In genomic region chr5:136132557-136133415, GRCh38 we compare ENCODE assay signal across 8 cellular contexts. TPM values are rescaled to one million over a fixed set of nuclear protein-coding genes. Genes with fewer than 3 reads are reported as not detected.
A peak's percentile ranks its signal among the peaks of the same experiment; 100 is the strongest.
DNase-seq lines count a peak whose midpoint lies in the region; ATAC-seq, FAIRE-seq and TF ChIP-seq lines count a peak whose summit lies in the region.

TSS of gene SMAD5 (plus strand) at chr5:136132845. CDS start at chr5:136153761, 20,916 bp downstream.

- peak within 1 kb of the TSS; percentile 93 for H3K9ac ChIP-seq in smooth muscle cell (ENCODE audit: low read depth)

- H3F3A ChIP-seq in smooth muscle cell (ENCODE audit: low read depth): peaks cover 5% of the 10 kb centered on the region

- FAIRE-seq in bronchial epithelial cell (lab: Jason Lieb, UNC): no peak

- H3K27me3 ChIP-seq in ACC112 (ENCODE audit: insufficient read depth, low read length): peaks cover under 1% of the 10 kb centered on the region; the same call in 1 of the 2 replicates
- no peaks in the 10 kb centered on the region for H3K27me3 ChIP-seq in bronchial epithelial cell (ENCODE audit: control insufficient read depth, insufficient read depth, low read length)
- no peaks in the 10 kb centered on the region for H3K27me3 ChIP-seq in smooth muscle cell (ENCODE audit: low read depth)

- POLR2A ChIA-PET in WTC11 (lab: Charles Lee): interaction anchor here (0.9 to 1.5 kb wide), 3 partner anchors 52 to 242 kb away, joined by 3 to 4 read pairs (median 4); partner anchors contain the start of gene TGFBI

- peaks cover 44% of the 10 kb centered on the region for H4K20me1 ChIP-seq in smooth muscle cell (ENCODE audit: low read depth)

- no peaks in the 10 kb centered on the region for H3K36me3 ChIP-seq in ACC112 (ENCODE audit: insufficient read depth, low read length)
- no peaks in the 10 kb centered on the region for H3K36me3 ChIP-seq in bronchial epithelial cell (ENCODE audit: control insufficient read depth, insufficient read depth, low read length)
- no peaks in the 10 kb centered on the region for H3K36me3 ChIP-seq in smooth muscle cell (ENCODE audit: low read depth)

- DNase-seq in NCI-H2171 treated with DMSO at 0.1 percent for 48 hours (lab: John Stamatoyannopoulos, UW) (peak; percentile 63), WTC11 (ENCODE audit: low spot score) (peak; percentile 98), bronchial epithelial cell (ENCODE audit: low read depth) (peak; percentile 80), iPS-NIHi7 (ENCODE audit: extremely low spot score) (peak; percentile 99), smooth muscle cell (lab: John Stamatoyannopoulos, UW; ENCODE audit: unreplicated experiment) (peak; percentile 87)

- no peaks in the 10 kb centered on the region for H3K9me3 ChIP-seq in smooth muscle cell (replicated peaks; ENCODE audit: low read depth)

- H3K4me2 ChIP-seq in smooth muscle cell: peak within 1 kb of the TSS; percentile 94

- 1% methylated on average over 90 of the region's 93 CpGs for WGBS in smooth muscle cell (ENCODE audit: low lambda C conversion rate)

- H3K9me3 Mint-ChIP-seq in WTC11: no peaks in the 10 kb centered on the region

- H3K4me1 Mint-ChIP-seq in WTC11: peaks cover 30% of the 10 kb centered on the region

- H3K79me2 ChIP-seq in ACC112 (ENCODE audit: control insufficient read depth, insufficient read depth, low read length, unreplicated experiment): peaks cover 50% of the 10 kb centered on the region
- H3K79me2 ChIP-seq in smooth muscle cell (ENCODE audit: low read depth): peaks cover 48% of the 10 kb centered on the region

- H3K27ac Mint-ChIP-seq in WTC11: peak within 1 kb of the TSS; percentile 85

- CTCF ChIA-PET in WTC11 (lab: Charles Lee): interaction anchor here (0.6 to 1.8 kb wide), 8 partner anchors 9 to 155 kb away, joined by 3 to 6 read pairs (median 3); no protein-coding TSS in a partner anchor

- peaks cover 32% of the 10 kb centered on the region for H3K27me3 Mint-ChIP-seq in WTC11 (ENCODE audit: low read depth)

- peak within 1 kb of the TSS; percentile 87 for H3K4me3 Mint-ChIP-seq in WTC11

- TF ChIP-seq CTCF in WTC11 (IDR thresholded peaks at IDR 0.05) (no peak), bronchial epithelial cell (IDR thresholded peaks at IDR 0.05; ENCODE audit: insufficient read depth, low read length, severe bottlenecking) (no peak), smooth muscle cell (IDR thresholded peaks at IDR 0.05; ENCODE audit: borderline replicate concordance, insufficient read depth, poor library complexity, severe bottlenecking) (no peak)

- H3K4me1 ChIP-seq in ACC112 (ENCODE audit: control insufficient read depth, insufficient read depth, low read length, unreplicated experiment) (peaks cover 25% of the 10 kb centered on the region), smooth muscle cell (ENCODE audit: low read depth) (peaks cover 26% of the 10 kb centered on the region)

- H3K4me3 ChIP-seq in ACC112 (ENCODE audit: low read depth, low read length) (peak within 1 kb of the TSS; percentile 92), bronchial epithelial cell (ENCODE audit: low read depth, low read length) (peak within 1 kb of the TSS; percentile 85), smooth muscle cell (peak within 1 kb of the TSS; percentile 73)

- H3K27ac ChIP-seq in ACC112 (ENCODE audit: low read depth, low read length) (peak within 1 kb of the TSS; percentile 74), smooth muscle cell (ENCODE audit: low read depth) (peak within 1 kb of the TSS; percentile 84)

- no peaks in the 10 kb centered on the region for H3K36me3 Mint-ChIP-seq in WTC11

- H2AFZ ChIP-seq in ACC112 (ENCODE audit: low read length, unreplicated experiment): peak within 1 kb of the TSS; percentile 99
- H2AFZ ChIP-seq in smooth muscle cell (ENCODE audit: low read depth): peak within 1 kb of the TSS; percentile 88

- ATAC-seq in GM18861 (IDR thresholded peaks at IDR 0.05; ENCODE audit: unreplicated experiment) (peak; percentile 91), HG03095 (IDR thresholded peaks at IDR 0.05; ENCODE audit: unreplicated experiment) (peak; percentile 86), WTC11 (peak; percentile 89)

TF ChIP-seq in WTC11, 78 proteins besides CTCF, POLR2A, EP300 and RAD21 (continues in another document):
- TF ChIP-seq MAX (CRISPR knock-in tag; IDR thresholded peaks at IDR 0.05): peak; percentile 91
- TF ChIP-seq, protein P1, sequence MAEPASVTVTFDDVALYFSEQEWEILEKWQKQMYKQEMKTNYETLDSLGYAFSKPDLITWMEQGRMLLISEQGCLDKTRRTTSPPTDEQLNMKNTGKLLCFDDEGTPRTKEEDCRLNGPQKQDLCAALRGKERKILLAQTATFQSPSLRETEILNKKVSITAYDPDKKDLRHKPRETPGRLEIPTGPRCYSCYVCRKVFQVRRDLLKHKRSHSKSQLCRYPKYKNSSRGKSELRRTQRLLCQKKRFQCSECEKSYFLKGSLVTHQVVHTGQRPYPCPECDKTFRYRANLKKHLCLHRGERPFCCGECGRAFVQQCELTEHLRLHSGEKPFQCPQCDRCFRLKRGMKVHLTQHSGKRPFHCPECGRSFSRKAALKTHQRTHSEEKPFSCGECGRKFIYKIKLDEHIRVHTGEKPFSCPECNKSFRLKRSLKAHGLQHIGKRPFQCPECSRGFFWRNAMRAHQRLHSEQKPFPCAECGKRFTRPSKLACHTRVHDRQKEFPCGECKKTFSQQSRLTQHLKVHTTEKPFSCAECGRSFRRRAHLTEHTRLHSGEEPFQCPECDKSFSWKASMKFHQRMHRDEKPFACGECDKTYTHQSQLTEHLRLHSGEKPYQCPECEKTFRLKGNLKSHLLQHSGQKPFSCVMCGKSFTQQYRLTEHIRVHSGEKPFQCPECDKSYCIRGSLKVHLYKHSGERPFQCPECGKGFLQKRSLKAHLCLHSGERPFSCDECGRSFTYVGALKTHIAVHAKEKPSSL (CRISPR knock-in tag; conservative IDR thresholded peaks at IDR 0.05): no peak
- TF ChIP-seq ESRRA (CRISPR knock-in tag; IDR thresholded peaks at IDR 0.05; ENCODE audit: borderline replicate concordance): peak; percentile 76; the same call in 1 of the 2 replicates
- peak; percentile 80 for TF ChIP-seq SP1 (CRISPR knock-in tag; conservative IDR thresholded peaks at IDR 0.05)
- TF ChIP-seq PREB (CRISPR knock-in tag; IDR thresholded peaks at IDR 0.05; ENCODE audit: borderline replicate concordance): no peak
- no peak for TF ChIP-seq NR3C1 (CRISPR knock-in tag; conservative IDR thresholded peaks at IDR 0.05; ENCODE audit: low read depth)
- TF ChIP-seq ARID4B (CRISPR knock-in tag; IDR thresholded peaks at IDR 0.05; ENCODE audit: borderline replicate concordance): peak; percentile 67
- no peak for TF ChIP-seq CBFB (CRISPR knock-in tag; IDR thresholded peaks at IDR 0.05; ENCODE audit: low read depth)
- no peak for TF ChIP-seq ATF3 (CRISPR knock-in tag; conservative IDR thresholded peaks at IDR 0.05)
- no peak for TF ChIP-seq EMX1 (CRISPR knock-in tag; IDR thresholded peaks at IDR 0.05)
- no peak for TF ChIP-seq HMGA2 (CRISPR knock-in tag; IDR thresholded peaks at IDR 0.05)
- no peak for TF ChIP-seq FOXJ3 (CRISPR knock-in tag; IDR thresholded peaks at IDR 0.05; ENCODE audit: borderline replicate concordance)

RNA-seq across cellular contexts. Expression of gene SMAD5, which starts in this region (rescaled TPM):
- total RNA-seq in WTC11 (2021) (54.9 to 70.3 TPM (median 65.2 TPM) in 3 replicates), bronchial epithelial cell (24.6 and 29.7 TPM in 2 replicates), smooth muscle cell (61.7 and 85.4 TPM in 2 replicates)
- polyA plus RNA-seq in smooth muscle cell: 24.8 and 28.5 TPM in 2 replicates

Comparison
In these comparisons a context has a peak if more than half of its experiments do, and no peak if none do; other contexts are left out.
1. Peak in every context shown above with its lines: DNase-seq, ATAC-seq, H3K4me3 ChIP-seq and H3K27ac ChIP-seq.